In the genomic region with DNA sequence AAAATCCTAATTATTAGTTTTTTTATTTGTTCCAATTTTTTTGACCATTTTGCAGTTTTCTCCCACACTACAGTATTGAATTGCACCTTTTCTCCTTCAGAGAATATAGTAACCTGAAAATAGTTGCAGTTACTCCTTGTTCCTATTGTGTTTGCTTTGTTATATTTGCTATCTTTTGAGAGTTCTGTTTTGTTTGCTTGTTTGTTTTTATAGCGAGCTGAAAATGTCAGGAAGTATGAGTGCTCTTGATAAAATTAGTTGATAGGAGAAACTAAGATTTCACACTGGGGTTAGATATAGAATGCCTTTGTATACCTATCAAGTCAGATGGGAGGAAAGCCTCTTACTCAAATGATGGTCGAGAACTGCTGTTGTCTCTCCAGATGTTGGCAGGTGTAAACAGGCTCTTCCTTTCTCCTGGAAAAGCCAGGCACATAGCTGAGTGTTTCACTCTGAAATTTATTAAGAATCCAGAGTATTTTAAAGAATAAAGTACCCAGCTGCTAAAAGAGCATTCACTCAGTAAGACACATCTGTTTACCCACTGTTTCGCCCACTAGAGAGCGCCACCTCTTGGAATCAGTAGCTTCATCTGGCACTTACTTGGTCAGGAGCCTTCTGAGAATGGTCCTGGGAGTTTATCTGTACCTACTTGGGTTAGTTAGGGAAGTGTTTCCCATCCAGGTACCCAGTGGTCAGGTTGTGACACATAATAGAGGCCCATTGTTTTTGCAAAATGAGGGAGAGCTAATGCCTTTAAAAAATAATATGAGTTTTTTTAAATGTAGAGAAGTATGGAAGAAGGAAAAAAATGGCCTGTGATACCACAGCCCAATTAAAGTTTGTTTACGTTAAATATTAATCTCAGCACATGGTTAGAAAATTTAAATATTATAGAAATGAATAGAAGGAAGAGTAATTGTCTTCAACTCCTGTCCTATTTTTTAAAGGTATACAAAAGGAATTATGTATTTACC, we compare ENCODE assay signal across 8 cellular contexts. TPM values are rescaled to one million over a fixed set of nuclear protein-coding genes. Genes with fewer than 3 reads are reported as not detected.
DNase-seq lines count a peak whose midpoint lies in the region; ATAC-seq and TF ChIP-seq lines count a peak whose summit lies in the region.

No MANE protein-coding gene starts in this region.

- peaks cover 52% of the 10 kb centered on the region for H3K36me3 Mint-ChIP-seq in activated CD4-positive, alpha-beta memory T cell treated with anti-CD3 and anti-CD28 coated beads for 36 hours

- no peaks in the 10 kb centered on the region for H3K9me3 ChIP-seq in heart right ventricle

- H3K4me1 ChIP-seq in heart right ventricle, result peaks cover 0 to 2% (median under 1%) of the 10 kb centered on the region in 9 donors

- H3K27me3 ChIP-seq in heart right ventricle, result no peaks in the 10 kb centered on the region

- H3K27ac Mint-ChIP-seq in activated CD4-positive, alpha-beta memory T cell treated with anti-CD3 and anti-CD28 coated beads for 36 hours, result no peak overlapping the region

- ATAC-seq in heart right ventricle, result no peak
- ATAC-seq in GM21723 (IDR thresholded peaks at IDR 0.05; ENCODE audit: unreplicated experiment), result peak; percentile 80
- peak; percentile 40 for ATAC-seq in left lobe of liver

- H3K27ac ChIP-seq in heart right ventricle, result no peak overlapping the region

- no peaks in the 10 kb centered on the region for H3K27me3 Mint-ChIP-seq in activated CD4-positive, alpha-beta memory T cell treated with anti-CD3 and anti-CD28 coated beads for 36 hours

- peaks cover 2% of the 10 kb centered on the region for H3K4me1 Mint-ChIP-seq in activated CD4-positive, alpha-beta memory T cell treated with anti-CD3 and anti-CD28 coated beads for 36 hours (ENCODE audit: low read depth)

- H3K4me3 ChIP-seq in heart right ventricle, result no peak overlapping the region

- CTCF ChIA-PET in activated CD4-positive, alpha-beta memory T cell treated with anti-CD3 and anti-CD28 coated beads for 36 hours (lab: Charles Lee), result interaction anchor here (0.7 to 2.8 kb wide), 13 partner anchors 9 to 551 kb away, joined by 3 to 20 read pairs (median 6); a partner anchor contains a TSS

- peak in 6 of 9 donors; percentile 25 to 58 (median 34) for TF ChIP-seq CTCF in heart right ventricle (IDR thresholded peaks at IDR 0.05)

- no peaks in the 10 kb centered on the region for H3K9me3 Mint-ChIP-seq in activated CD4-positive, alpha-beta memory T cell treated with anti-CD3 and anti-CD28 coated beads for 36 hours

- H3K4me3 Mint-ChIP-seq in activated CD4-positive, alpha-beta memory T cell treated with anti-CD3 and anti-CD28 coated beads for 36 hours, result no peak overlapping the region

- intact Hi-C loops in heart right ventricle (cut with DNase I) (no loop called here), cardiac septum (cut with DNase I) (no loop called here)
- intact Hi-C loops in activated CD4-positive, alpha-beta memory T cell treated with anti-CD3 and anti-CD28 coated beads for 36 hours (cut with micrococcal nuclease), result no loop called here

- no peak for DNase-seq in heart right ventricle
- DNase-seq in cardiac septum (ENCODE audit: low spot score), result no peak
- DNase-seq in Kasumi-1 (lab: John Stamatoyannopoulos, UW), result peak; percentile 68 to 74
- peak; percentile 47 for DNase-seq in activated CD4-positive, alpha-beta memory T cell treated with anti-CD3 and anti-CD28 coated beads for 36 hours
- no peak for DNase-seq in left lobe of liver (ENCODE audit: low spot score)
- DNase-seq in amygdala (lab: John Stamatoyannopoulos, UW), result no peak
- DNase-seq in middle frontal gyrus (ENCODE audit: extremely low spot score, low spot score), result no peak

- 75 to 95% methylated on average over 5 of the region's 5 CpGs for WGBS in heart right ventricle, 2 donors

- peaks cover 0 to 92% (median 47%) of the 10 kb centered on the region in 9 donors for H3K36me3 ChIP-seq in heart right ventricle

- POLR2A ChIA-PET in activated CD4-positive, alpha-beta memory T cell treated with anti-CD3 and anti-CD28 coated beads for 36 hours (lab: Charles Lee), result interaction anchor here (1.7 kb wide), 1 partner anchor 11 kb away, joined by 4 read pairs; no protein-coding TSS in a partner anchor

RNA-seq across cellular contexts. Expression of a gene that starts 11.2 kb away (rescaled TPM):
- total RNA-seq in heart right ventricle (10 to 100 TPM; 53.9 to 69.7 (median 60.4) TPM), cardiac septum (38.8 TPM), left lobe of liver (50.4 TPM)
- polyA plus RNA-seq in heart right ventricle, result 10 to 100 TPM in 1 of 2 donors, 1 to 10 TPM in 1; 5.9 to 11.8 TPM
- total RNA-seq in activated CD4-positive, alpha-beta memory T cell treated with anti-CD3 and anti-CD28 coated beads for 36 hours, result 10 to 100 TPM; 51.1 to 51.3 TPM

RNA-seq across cellular contexts. Expression of a gene that starts 14.1 kb away (rescaled TPM):
- total RNA-seq in heart right ventricle, result 1 to 10 TPM in 1 of 10 donors, under 1 TPM in 4, not detected in 5; 0.09 to 3.1 (median 0.20) TPM
- under 1 TPM; 0.01 to 0.15 TPM for polyA plus RNA-seq in heart right ventricle
- 3.3 TPM for total RNA-seq in cardiac septum
- total RNA-seq in activated CD4-positive, alpha-beta memory T cell treated with anti-CD3 and anti-CD28 coated beads for 36 hours, result not detected
- total RNA-seq in left lobe of liver, result not detected

RNA-seq across cellular contexts. Expression of a gene that starts 51.1 kb away (rescaled TPM):
- 10 to 100 TPM in 1 of 10 donors, 1 to 10 TPM in 9; 5.1 to 10.6 (median 6.8) TPM for total RNA-seq in heart right ventricle
- polyA plus RNA-seq in heart right ventricle, result 1 to 10 TPM in 1 of 2 donors, under 1 TPM in 1; 0.61 to 2.2 TPM
- total RNA-seq in cardiac septum, result 2.6 TPM
- under 1 TPM; 0.02 TPM for total RNA-seq in activated CD4-positive, alpha-beta memory T cell treated with anti-CD3 and anti-CD28 coated beads for 36 hours
- total RNA-seq in left lobe of liver, result 12.6 TPM

Comparison
In these comparisons a context has a peak if more than half of its experiments do, and no peak if none do; other contexts are left out.
1. ATAC-seq: peak in GM21723 (single experiment) and left lobe of liver (single experiment); none in heart right ventricle (0 of 8).
2. DNase-seq: peak in Kasumi-1 (2 of 2) and activated CD4-positive, alpha-beta memory T cell treated with anti-CD3 and anti-CD28 coated beads for 36 hours (single experiment); none in heart right ventricle (0 of 2), cardiac septum (single experiment), left lobe of liver (single experiment), amygdala (0 of 56) and middle frontal gyrus (single experiment).